1 cellular context compared by ENCODE assay signal in genomic region chr10:80449545-80449944, GRCh38.
TF ChIP-seq lines count a peak whose summit lies in the region.

No MANE protein-coding gene starts in this region.

TF ChIP-seq in H1, 55 proteins besides CTCF, POLR2A, EP300 and RAD21:
- TF ChIP-seq RBBP5 (IDR thresholded peaks at IDR 0.05; ENCODE audit: borderline replicate concordance, low read depth, low read length) (no peak), EGR1 (IDR thresholded peaks at IDR 0.05; ENCODE audit: borderline replicate concordance, low read depth, low read length) (no peak), CREB1 (IDR thresholded peaks at IDR 0.05) (no peak), RFX5 (IDR thresholded peaks at IDR 0.05; ENCODE audit: borderline replicate concordance, low read depth, low read length) (no peak), BRCA1 (IDR thresholded peaks at IDR 0.05; ENCODE audit: low read depth, low read length) (no peak), CHD2 (IDR thresholded peaks at IDR 0.05; ENCODE audit: low read length) (no peak), PHF8 (conservative IDR thresholded peaks at IDR 0.05; ENCODE audit: low read depth, low read length) (no peak), RXRA (IDR thresholded peaks at IDR 0.05; ENCODE audit: insufficient read depth, low read depth, low read length) (no peak), SP4 (IDR thresholded peaks at IDR 0.05; ENCODE audit: low read length) (no peak), RNF2 (IDR thresholded peaks at IDR 0.05; ENCODE audit: borderline replicate concordance, low read depth, low read length, missing control alignments, poor library complexity, severe bottlenecking) (no peak), SUZ12 (IDR thresholded peaks at IDR 0.05; ENCODE audit: low read length) (no peak), TAF1 (IDR thresholded peaks at IDR 0.05; ENCODE audit: low read depth, low read length) (no peak), SIRT6 (IDR thresholded peaks at IDR 0.05; ENCODE audit: low read length) (no peak), CBX5 (IDR thresholded peaks at IDR 0.05; ENCODE audit: low read depth, low read length) (no peak), CTBP2 (IDR thresholded peaks at IDR 0.05; ENCODE audit: borderline replicate concordance, insufficient read depth, insufficient read length, low read length) (no peak), TEAD4 (IDR thresholded peaks at IDR 0.05; ENCODE audit: low read depth, low read length) (no peak), HDAC6 (IDR thresholded peaks at IDR 0.05; ENCODE audit: low read depth, low read length) (no peak)
